Comparison of ENCODE assay signal across 2 cellular contexts in genomic region chr3:46913644-46914043, GRCh38.
TF ChIP-seq lines count a peak whose summit lies in the region.

No MANE protein-coding gene starts in this region.

TF ChIP-seq in Ishikawa, 13 proteins besides CTCF, POLR2A, EP300 and RAD21 (continued from another document):
- no peak for TF ChIP-seq REST (IDR thresholded peaks at IDR 0.05; ENCODE audit: low read depth)
- no peak for TF ChIP-seq CEBPB (IDR thresholded peaks at IDR 0.05)
- TF ChIP-seq NFIC (IDR thresholded peaks at IDR 0.05): peak; percentile 89
- TF ChIP-seq TAF1 (IDR thresholded peaks at IDR 0.05; ENCODE audit: low read depth): no peak
- no peak for TF ChIP-seq MAX (IDR thresholded peaks at IDR 0.05)
- 0 out of 2 replicates have a peak, but pooled peaks have one; percentile 38 for TF ChIP-seq YY1 (IDR thresholded peaks at IDR 0.05; ENCODE audit: low read depth)
- no peak for TF ChIP-seq CREB1 (IDR thresholded peaks at IDR 0.05; ENCODE audit: low read depth)
- TF ChIP-seq ZBTB7A (IDR thresholded peaks at IDR 0.05; ENCODE audit: low read depth): no peak
- TF ChIP-seq TCF12 (IDR thresholded peaks at IDR 0.05; ENCODE audit: low read depth): no peak

TF ChIP-seq in SK-N-SH, 30 proteins besides CTCF, POLR2A, EP300 and RAD21 (continued from another document):
- no peak for TF ChIP-seq REST (IDR thresholded peaks at IDR 0.05; ENCODE audit: low read depth, low read length)
- TF ChIP-seq, protein P1, sequence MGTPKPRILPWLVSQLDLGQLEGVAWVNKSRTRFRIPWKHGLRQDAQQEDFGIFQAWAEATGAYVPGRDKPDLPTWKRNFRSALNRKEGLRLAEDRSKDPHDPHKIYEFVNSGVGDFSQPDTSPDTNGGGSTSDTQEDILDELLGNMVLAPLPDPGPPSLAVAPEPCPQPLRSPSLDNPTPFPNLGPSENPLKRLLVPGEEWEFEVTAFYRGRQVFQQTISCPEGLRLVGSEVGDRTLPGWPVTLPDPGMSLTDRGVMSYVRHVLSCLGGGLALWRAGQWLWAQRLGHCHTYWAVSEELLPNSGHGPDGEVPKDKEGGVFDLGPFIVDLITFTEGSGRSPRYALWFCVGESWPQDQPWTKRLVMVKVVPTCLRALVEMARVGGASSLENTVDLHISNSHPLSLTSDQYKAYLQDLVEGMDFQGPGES (IDR thresholded peaks at IDR 0.05; ENCODE audit: low read depth, low read length): no peak
- TF ChIP-seq MAX (IDR thresholded peaks at IDR 0.05; ENCODE audit: low read depth): 0 out of 2 replicates have a peak, but pooled peaks have one; percentile 42
- no peak for TF ChIP-seq CHD2 (IDR thresholded peaks at IDR 0.05; ENCODE audit: low read length, partially characterized antibody)
- TF ChIP-seq GABPA (IDR thresholded peaks at IDR 0.05; ENCODE audit: low read depth): no peak
- no peak for TF ChIP-seq JUND (IDR thresholded peaks at IDR 0.05)
- no peak for TF ChIP-seq GATA2 (CRISPR knock-in tag; IDR thresholded peaks at IDR 0.05)
- no peak for TF ChIP-seq TAF1 (IDR thresholded peaks at IDR 0.05; ENCODE audit: borderline replicate concordance, low read depth, low read length)
- peak; percentile 12; the same call in 1 of the 2 replicates for TF ChIP-seq TCF12 (IDR thresholded peaks at IDR 0.05)
- TF ChIP-seq RCOR1 (IDR thresholded peaks at IDR 0.05; ENCODE audit: low read length): no peak
- peak; percentile 94 for TF ChIP-seq NFIC (IDR thresholded peaks at IDR 0.05; ENCODE audit: borderline replicate concordance)
- TF ChIP-seq ELF1 (IDR thresholded peaks at IDR 0.05): no peak
- peak; percentile 14; the same call in 1 of the 2 replicates for TF ChIP-seq PBX3 (IDR thresholded peaks at IDR 0.05)
